In genomic region chr2:73890301-73891092, GRCh38 we compare ENCODE assay signal across 1 cellular context.
TF ChIP-seq lines count a peak whose summit lies in the region.

No MANE protein-coding gene starts in this region.

TF ChIP-seq in H1, 55 proteins besides CTCF, POLR2A, EP300 and RAD21 (continued from another document):
- TF ChIP-seq ATF2 (IDR thresholded peaks at IDR 0.05; ENCODE audit: low read length) (no peak), SP4 (IDR thresholded peaks at IDR 0.05; ENCODE audit: low read length) (no peak), CTBP2 (IDR thresholded peaks at IDR 0.05; ENCODE audit: borderline replicate concordance, insufficient read depth, insufficient read length, low read length) (no peak), TBP (IDR thresholded peaks at IDR 0.05; ENCODE audit: low read depth, low read length) (no peak), SIN3A (conservative IDR thresholded peaks at IDR 0.05 in 1 of 2, IDR thresholded peaks at IDR 0.05 in 1 of 2; ENCODE audit: low read depth in 1 of 2, low read length in 2 of 2) (no peak), CREB1 (IDR thresholded peaks at IDR 0.05) (no peak), RBBP5 (IDR thresholded peaks at IDR 0.05; ENCODE audit: borderline replicate concordance, low read depth, low read length) (no peak), SP1 (IDR thresholded peaks at IDR 0.05; ENCODE audit: low read depth, low read length) (no peak), HDAC2 (IDR thresholded peaks at IDR 0.05; ENCODE audit: borderline replicate concordance in 1 of 2, low read depth in 2 of 2, low read length in 2 of 2) (no peak), KDM1A (IDR thresholded peaks at IDR 0.05; ENCODE audit: borderline replicate concordance, low read length) (no peak), GTF2F1 (IDR thresholded peaks at IDR 0.05; ENCODE audit: borderline replicate concordance, low read depth, low read length) (no peak), ZNF274 (IDR thresholded peaks at IDR 0.05; ENCODE audit: borderline replicate concordance, extremely low read depth, low read length) (no peak), TAF7 (optimal IDR thresholded peaks at IDR 0.05; ENCODE audit: borderline replicate concordance, low read depth, low read length) (no peak)
TF ChIP-seq in H1: peak in this region for 0.
